ENCODE assay signal across 22 cellular contexts in the genomic region with DNA sequence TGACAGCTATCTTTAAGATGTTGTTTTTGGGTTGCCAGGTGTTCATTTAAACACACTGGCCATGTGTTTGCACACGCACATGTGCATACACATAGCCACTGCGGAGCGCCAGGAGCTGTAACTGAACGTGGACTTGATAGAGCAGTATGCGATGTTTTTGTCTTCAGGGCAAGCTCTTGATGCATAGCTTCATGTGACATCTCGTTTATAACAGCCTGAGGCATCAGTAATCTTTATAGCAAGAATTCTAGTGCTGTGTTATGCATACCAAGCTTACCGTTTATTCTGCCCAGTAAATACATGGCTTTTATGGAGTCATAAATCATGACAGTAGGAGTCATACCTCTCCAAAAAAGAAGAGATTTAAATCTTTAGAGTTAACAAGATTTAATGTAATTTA.
DNase-seq lines count a peak whose midpoint lies in the region; ATAC-seq and TF ChIP-seq lines count a peak whose summit lies in the region.
"Had no signal": no experiment of that assay in that cellular context is flagged by ENCODE, and none has a peak within 500 bp of the region (broad histone marks: within the 10 kb centered on the region; RNA-seq: fewer than 3 reads in every experiment).

No MANE protein-coding gene starts in this region.

- peak overlapping the region; percentile 52 for H3K27ac Mint-ChIP-seq in osteocyte (ENCODE audit: unreplicated experiment)
- no peak overlapping the region for H3K27ac Mint-ChIP-seq in T-cell
- H3K27ac Mint-ChIP-seq: IgD-negative memory B cell had no signal

- H3K4me1 Mint-ChIP-seq in osteocyte (ENCODE audit: unreplicated experiment) (peaks cover 54% of the 10 kb centered on the region), T-cell (peaks cover 2 to 6% (median 4%) of the 10 kb centered on the region in 3 donors)

- no peak for TF ChIP-seq POLR2A in stomach (IDR thresholded peaks at IDR 0.05)

- H3K9ac ChIP-seq in OCI-LY1 (ENCODE audit: low read length), result peak overlapping the region; percentile 71

- H3K27me3 Mint-ChIP-seq in osteocyte (ENCODE audit: unreplicated experiment), result no peaks in the 10 kb centered on the region
- no peaks in the 10 kb centered on the region for H3K27me3 Mint-ChIP-seq in T-cell
- H3K27me3 Mint-ChIP-seq: IgD-negative memory B cell had no signal

- H3K4me1 ChIP-seq in HEK293 (ENCODE audit: control insufficient read depth, insufficient read depth, low read length) (peaks cover 5% of the 10 kb centered on the region; the same call in 1 of the 2 replicates), OCI-LY1 (ENCODE audit: insufficient read depth, low read length, severe bottlenecking) (peaks cover 100% of the 10 kb centered on the region), stomach (peaks cover 0 to 26% (median 8%) of the 10 kb centered on the region in 4 donors)

- H3K9me3 ChIP-seq in HEK293 (ENCODE audit: control insufficient read depth, insufficient read depth, low read depth, low read length), result no peaks in the 10 kb centered on the region
- no peaks in the 10 kb centered on the region for H3K9me3 ChIP-seq in OCI-LY1 (ENCODE audit: low read length)
- no peaks in the 10 kb centered on the region for H3K9me3 ChIP-seq in stomach
- H3K9me3 ChIP-seq: SJSA1 had no signal

- peak overlapping the region; percentile 41 for H3K4me2 ChIP-seq in OCI-LY1 (ENCODE audit: low read length)

- no peak overlapping the region for H2AFZ ChIP-seq in OCI-LY1 (ENCODE audit: low read length)

- H3K4me3 Mint-ChIP-seq in osteocyte (ENCODE audit: unreplicated experiment) (no peak overlapping the region), T-cell (no peak overlapping the region)
- H3K4me3 Mint-ChIP-seq: IgD-negative memory B cell had no signal

- peaks cover 0 to 22% of the 10 kb centered on the region in 2 experiments; a peak in 2 of 3 replicates for H3K36me3 ChIP-seq in HEK293 (ENCODE audit: control insufficient read depth in 2 of 2, insufficient read depth in 1 of 2, low read length in 2 of 2)
- H3K36me3 ChIP-seq in OCI-LY1 (ENCODE audit: insufficient read depth, low read length), result peaks cover 14% of the 10 kb centered on the region; the same call in 1 of the 2 replicates
- H3K36me3 ChIP-seq in stomach, result peaks cover 0 to 25% (median 17%) of the 10 kb centered on the region in 4 donors

- TF ChIP-seq CTCF in HEK293 (tag by site-specific recombination; IDR thresholded peaks at IDR 0.05) (no peak), OCI-LY1 (IDR thresholded peaks at IDR 0.05; ENCODE audit: low read length) (no peak), osteocyte (IDR thresholded peaks at IDR 0.05) (no peak), stomach (IDR thresholded peaks at IDR 0.05) (no peak)

- H3K36me3 Mint-ChIP-seq in osteocyte (ENCODE audit: unreplicated experiment) (peaks cover 8% of the 10 kb centered on the region), T-cell (peaks cover 35% of the 10 kb centered on the region)

- DNase-seq in epithelial cell of prostate (ENCODE audit: low read depth, low spot score), result peak; percentile 18
- DNase-seq in osteocyte (ENCODE audit: extremely low spot score, unreplicated experiment), result no peak
- no peak for DNase-seq in stomach
- DNase-seq in KBM-7, result no peak
- DNase-seq in T-cell, result no peak
- DNase-seq in stimulated activated CD4-positive, alpha-beta T cell treated with anti-CD3 and anti-CD28 coated beads, Interleukin-2, amount 100 ng/mL, for 24 hours, result no peak
- DNase-seq: ACHN, DMS 273 treated with DMSO at 0.1 percent for 48 hours, DND-41, GDM1, Kasumi-1, NCI-H1105 treated with DMSO at 0.1 percent for 48 hours, NCI-H1694, NCI-H2081 treated with DMSO at 0.1 percent for 48 hours, NCI-H748 treated with DMSO at 0.1 percent for 48 hours, SW 1271 had no signal

- TF ChIP-seq EP300 in stomach (IDR thresholded peaks at IDR 0.05), result no peak

- ATAC-seq in T-cell (replicated peaks in 1 of 4), result no peak

- CTCF ChIA-PET in HEK293 (lab: Yijun Ruan, JAX) (interaction anchor here (0.5 to 0.6 kb wide), 2 partner anchors 87 to 477 kb away, joined by 3 to 4 read pairs; a partner anchor contains a TSS), T-cell (lab: Charles Lee) (no interaction called here)

- no peaks in the 10 kb centered on the region for H3K79me2 ChIP-seq in OCI-LY1 (ENCODE audit: insufficient read depth, low read length)

- in situ Hi-C loops in KBM-7 (cut with MboI; ENCODE audit: low pct_unique_long_range_greater_than_20kb, low sequenced_read_pairs), result no loop called here

- intact Hi-C loops in stomach (cut with DNase I; ENCODE audit: low total_unique reads), result no loop called here

- WGBS in stomach, 5 donors, result 71 to 82% (median 74%) methylated on average over 7 of the region's 7 CpGs

- POLR2A ChIA-PET in HEK293 (lab: Yijun Ruan, JAX) (no interaction called here), T-cell (lab: Charles Lee) (no interaction called here)

- H3K27ac ChIP-seq in HEK293 (ENCODE audit: extremely low read depth, low read depth, low read length) (no peak overlapping the region), OCI-LY1 (ENCODE audit: low read depth, low read length, poor library complexity, severe bottlenecking) (peak overlapping the region; percentile 100), epithelial cell of prostate (no peak overlapping the region), stomach (no peak overlapping the region)
- H3K27ac ChIP-seq: C4-2B, HL-60, SJSA1 had no signal

- peaks cover 8% of the 10 kb centered on the region; the same call in 1 of the 2 replicates for H3F3A ChIP-seq in OCI-LY1 (ENCODE audit: insufficient read depth, low read length)

- no peaks in the 10 kb centered on the region for H4K20me1 ChIP-seq in OCI-LY1 (ENCODE audit: insufficient read depth, low read length)

- no peaks in the 10 kb centered on the region for H3K9me2 ChIP-seq in OCI-LY1 (ENCODE audit: low read depth, low read length)

- no peaks in the 10 kb centered on the region for H3K9me3 Mint-ChIP-seq in osteocyte (ENCODE audit: unreplicated experiment)
- H3K9me3 Mint-ChIP-seq in T-cell, result no peaks in the 10 kb centered on the region
- H3K9me3 Mint-ChIP-seq: IgD-negative memory B cell had no signal

- H3K4me3 ChIP-seq in HEK293 (ENCODE audit: low read depth, low read length) (no peak overlapping the region), OCI-LY1 (ENCODE audit: low read depth, low read length, poor library complexity, severe bottlenecking) (no peak overlapping the region), stomach (no peak overlapping the region)
- H3K4me3 ChIP-seq: SJSA1 had no signal

- H3K27me3 ChIP-seq in OCI-LY1 (ENCODE audit: insufficient read depth, low read length) (no peaks in the 10 kb centered on the region), stomach (no peaks in the 10 kb centered on the region)
- H3K27me3 ChIP-seq: SJSA1 had no signal

TF ChIP-seq in HEK293, 187 proteins besides CTCF, POLR2A, EP300 and RAD21:
- TF ChIP-seq ZNF664 (tag by site-specific recombination; IDR thresholded peaks at IDR 0.05), result no peak
- peak; percentile 34; the same call in 1 of the 2 replicates for TF ChIP-seq FEZF1 (tag by site-specific recombination; IDR thresholded peaks at IDR 0.05)
- no peak for TF ChIP-seq ZNF623 (tag by site-specific recombination; IDR thresholded peaks at IDR 0.05)
- TF ChIP-seq, protein P1, sequence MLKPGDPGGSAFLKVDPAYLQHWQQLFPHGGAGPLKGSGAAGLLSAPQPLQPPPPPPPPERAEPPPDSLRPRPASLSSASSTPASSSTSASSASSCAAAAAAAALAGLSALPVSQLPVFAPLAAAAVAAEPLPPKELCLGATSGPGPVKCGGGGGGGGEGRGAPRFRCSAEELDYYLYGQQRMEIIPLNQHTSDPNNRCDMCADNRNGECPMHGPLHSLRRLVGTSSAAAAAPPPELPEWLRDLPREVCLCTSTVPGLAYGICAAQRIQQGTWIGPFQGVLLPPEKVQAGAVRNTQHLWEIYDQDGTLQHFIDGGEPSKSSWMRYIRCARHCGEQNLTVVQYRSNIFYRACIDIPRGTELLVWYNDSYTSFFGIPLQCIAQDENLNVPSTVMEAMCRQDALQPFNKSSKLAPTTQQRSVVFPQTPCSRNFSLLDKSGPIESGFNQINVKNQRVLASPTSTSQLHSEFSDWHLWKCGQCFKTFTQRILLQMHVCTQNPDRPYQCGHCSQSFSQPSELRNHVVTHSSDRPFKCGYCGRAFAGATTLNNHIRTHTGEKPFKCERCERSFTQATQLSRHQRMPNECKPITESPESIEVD (tag by site-specific recombination; IDR thresholded peaks at IDR 0.05), result peak; percentile 79
- no peak for TF ChIP-seq ZNF223 (tag by site-specific recombination; IDR thresholded peaks at IDR 0.05)
- TF ChIP-seq ZNF426 (tag by site-specific recombination; IDR thresholded peaks at IDR 0.05), result no peak
- TF ChIP-seq OVOL3 (tag by site-specific recombination; IDR thresholded peaks at IDR 0.05), result no peak
- no peak for TF ChIP-seq ZSCAN30 (tag by site-specific recombination; IDR thresholded peaks at IDR 0.05)
- TF ChIP-seq, protein P2, sequence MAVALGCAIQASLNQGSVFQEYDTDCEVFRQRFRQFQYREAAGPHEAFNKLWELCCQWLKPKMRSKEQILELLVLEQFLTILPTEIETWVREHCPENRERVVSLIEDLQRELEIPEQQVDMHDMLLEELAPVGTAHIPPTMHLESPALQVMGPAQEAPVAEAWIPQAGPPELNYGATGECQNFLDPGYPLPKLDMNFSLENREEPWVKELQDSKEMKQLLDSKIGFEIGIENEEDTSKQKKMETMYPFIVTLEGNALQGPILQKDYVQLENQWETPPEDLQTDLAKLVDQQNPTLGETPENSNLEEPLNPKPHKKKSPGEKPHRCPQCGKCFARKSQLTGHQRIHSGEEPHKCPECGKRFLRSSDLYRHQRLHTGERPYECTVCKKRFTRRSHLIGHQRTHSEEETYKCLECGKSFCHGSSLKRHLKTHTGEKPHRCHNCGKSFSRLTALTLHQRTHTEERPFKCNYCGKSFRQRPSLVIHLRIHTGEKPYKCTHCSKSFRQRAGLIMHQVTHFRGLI (tag by site-specific recombination; IDR thresholded peaks at IDR 0.05), result no peak
- peak; percentile 77 for TF ChIP-seq HOXD13 (CRISPR knock-in tag; IDR thresholded peaks at IDR 0.05; ENCODE audit: borderline replicate concordance)
- no peak for TF ChIP-seq KLF16 (tag by site-specific recombination; IDR thresholded peaks at IDR 0.05)
